Comparison of ENCODE assay signal across 7 cellular contexts in the genomic region with DNA sequence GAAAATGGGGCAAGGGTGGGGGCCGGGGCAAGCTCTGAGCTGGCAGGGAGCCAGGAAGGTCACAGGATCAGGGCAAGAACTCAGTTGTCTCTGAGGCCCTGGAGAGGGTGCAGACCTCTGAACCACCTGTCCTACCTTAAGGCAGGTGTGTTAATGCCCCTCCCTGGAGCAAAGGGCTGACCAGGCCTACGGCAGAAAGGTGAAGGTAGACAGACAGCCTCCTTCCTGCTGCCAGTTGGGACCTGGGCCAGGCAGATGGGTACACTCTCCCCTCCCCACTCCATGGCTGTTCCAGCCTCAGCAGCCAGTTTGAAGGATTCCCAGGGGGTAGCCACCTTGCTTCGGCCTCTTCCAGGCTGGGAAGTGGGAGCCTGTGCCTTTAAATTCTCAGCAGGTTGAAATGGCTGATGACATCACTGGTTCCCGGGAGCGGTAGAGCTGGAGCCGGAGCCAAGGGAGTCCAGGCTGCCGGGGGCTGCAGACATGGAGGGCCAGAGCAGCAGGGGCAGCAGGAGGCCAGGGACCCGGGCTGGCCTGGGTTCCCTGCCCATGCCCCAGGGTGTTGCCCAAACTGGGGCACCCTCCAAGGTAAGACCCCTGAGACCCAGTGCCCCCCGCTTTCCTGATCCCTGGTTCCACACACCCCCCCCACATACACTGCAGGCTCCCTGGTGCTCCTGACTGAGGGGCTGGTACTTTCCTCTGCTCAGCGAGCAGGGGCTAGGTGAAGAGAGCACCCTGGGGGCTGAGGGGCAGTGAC. TPM values are rescaled to one million over a fixed set of nuclear protein-coding genes. Genes with fewer than 3 reads are reported as not detected.
DNase-seq lines count a peak whose midpoint lies in the region; ATAC-seq and TF ChIP-seq lines count a peak whose summit lies in the region.

A gene with protein sequence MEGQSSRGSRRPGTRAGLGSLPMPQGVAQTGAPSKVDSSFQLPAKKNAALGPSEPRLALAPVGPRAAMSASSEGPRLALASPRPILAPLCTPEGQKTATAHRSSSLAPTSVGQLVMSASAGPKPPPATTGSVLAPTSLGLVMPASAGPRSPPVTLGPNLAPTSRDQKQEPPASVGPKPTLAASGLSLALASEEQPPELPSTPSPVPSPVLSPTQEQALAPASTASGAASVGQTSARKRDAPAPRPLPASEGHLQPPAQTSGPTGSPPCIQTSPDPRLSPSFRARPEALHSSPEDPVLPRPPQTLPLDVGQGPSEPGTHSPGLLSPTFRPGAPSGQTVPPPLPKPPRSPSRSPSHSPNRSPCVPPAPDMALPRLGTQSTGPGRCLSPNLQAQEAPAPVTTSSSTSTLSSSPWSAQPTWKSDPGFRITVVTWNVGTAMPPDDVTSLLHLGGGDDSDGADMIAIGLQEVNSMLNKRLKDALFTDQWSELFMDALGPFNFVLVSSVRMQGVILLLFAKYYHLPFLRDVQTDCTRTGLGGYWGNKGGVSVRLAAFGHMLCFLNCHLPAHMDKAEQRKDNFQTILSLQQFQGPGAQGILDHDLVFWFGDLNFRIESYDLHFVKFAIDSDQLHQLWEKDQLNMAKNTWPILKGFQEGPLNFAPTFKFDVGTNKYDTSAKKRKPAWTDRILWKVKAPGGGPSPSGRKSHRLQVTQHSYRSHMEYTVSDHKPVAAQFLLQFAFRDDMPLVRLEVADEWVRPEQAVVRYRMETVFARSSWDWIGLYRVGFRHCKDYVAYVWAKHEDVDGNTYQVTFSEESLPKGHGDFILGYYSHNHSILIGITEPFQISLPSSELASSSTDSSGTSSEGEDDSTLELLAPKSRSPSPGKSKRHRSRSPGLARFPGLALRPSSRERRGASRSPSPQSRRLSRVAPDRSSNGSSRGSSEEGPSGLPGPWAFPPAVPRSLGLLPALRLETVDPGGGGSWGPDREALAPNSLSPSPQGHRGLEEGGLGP (plus strand): TSS at position 435 of the 760 bp plus-strand sequence. CDS start 49 bp downstream, at position 484.

- peaks cover 12% of the 10 kb centered on the region for H3K27me3 Mint-ChIP-seq in HFFc6 (ENCODE audit: insufficient read depth)
- peaks cover 0 to under 1% (median 0%) of the 10 kb centered on the region in 5 donors for H3K27me3 Mint-ChIP-seq in naive thymus-derived CD4-positive, alpha-beta T cell

- H3K9me3 Mint-ChIP-seq in HFFc6: no peaks in the 10 kb centered on the region
- peaks cover 0 to 1% (median 0%) of the 10 kb centered on the region in 11 donors for H3K9me3 Mint-ChIP-seq in naive thymus-derived CD4-positive, alpha-beta T cell

- H3K27ac Mint-ChIP-seq in HFFc6: no peak within 1 kb of the TSS
- peak within 1 kb of the TSS in 2 of 9 donors; percentile 10 to 59 for H3K27ac Mint-ChIP-seq in naive thymus-derived CD4-positive, alpha-beta T cell

- peak within 1 kb of the TSS; percentile 69 for H3K4me3 Mint-ChIP-seq in HFFc6
- H3K4me3 Mint-ChIP-seq in naive thymus-derived CD4-positive, alpha-beta T cell: no peak within 1 kb of the TSS

- CTCF ChIA-PET in naive thymus-derived CD4-positive, alpha-beta T cell (lab: Charles Lee): no interaction called here

- ATAC-seq in GM21360 (IDR thresholded peaks at IDR 0.05; ENCODE audit: unreplicated experiment): no peak
- no peak for ATAC-seq in naive thymus-derived CD4-positive, alpha-beta T cell

- no peaks in the 10 kb centered on the region for H3K9me3 ChIP-seq in Peyer's patch
- no peaks in the 10 kb centered on the region for H3K9me3 ChIP-seq in esophagus muscularis mucosa
- no peaks in the 10 kb centered on the region for H3K9me3 ChIP-seq in naive thymus-derived CD4-positive, alpha-beta T cell (ENCODE audit: control insufficient read depth in 2 of 3, low read length in 3 of 3)

- TF ChIP-seq EP300 in esophagus muscularis mucosa (IDR thresholded peaks at IDR 0.05): no peak

- DNase-seq in HFFc6 (no peak), Peyer's patch (peak in 2 of 3 donors; percentile 88 to 89), esophagus muscularis mucosa (ENCODE audit: extremely low spot score) (no peak), myocyte (ENCODE audit: low read depth) (peak; percentile 39)
- no peak for DNase-seq in effector CD4-positive, alpha-beta T cell
- DNase-seq in naive thymus-derived CD4-positive, alpha-beta T cell: no peak

- peaks cover 6% of the 10 kb centered on the region for H3K4me1 Mint-ChIP-seq in HFFc6 (ENCODE audit: low read depth)
- peaks cover 0 to 4% (median 0%) of the 10 kb centered on the region in 7 donors for H3K4me1 Mint-ChIP-seq in naive thymus-derived CD4-positive, alpha-beta T cell

- H3K4me1 ChIP-seq in Peyer's patch: peaks cover 0 to 14% (median 7%) of the 10 kb centered on the region in 4 donors
- H3K4me1 ChIP-seq in esophagus muscularis mucosa: peaks cover 17 to 31% (median 28%) of the 10 kb centered on the region in 4 donors
- H3K4me1 ChIP-seq in naive thymus-derived CD4-positive, alpha-beta T cell (ENCODE audit: control insufficient read depth in 2 of 2, insufficient read depth in 2 of 2, low read length in 2 of 2): no peaks in the 10 kb centered on the region

- H3K4me3 ChIP-seq in Peyer's patch (peak within 1 kb of the TSS in 3 of 4 donors; percentile 32 to 79 (median 61)), esophagus muscularis mucosa (peak within 1 kb of the TSS; percentile 44 to 57 (median 52))
- no peak within 1 kb of the TSS for H3K4me3 ChIP-seq in naive thymus-derived CD4-positive, alpha-beta T cell (ENCODE audit: low read length)

- 3% methylated on average over 5 of the region's 10 CpGs for WGBS in esophagus muscularis mucosa

- intact Hi-C loops in esophagus muscularis mucosa (cut with DNase I): no loop called here
- intact Hi-C loops in naive thymus-derived CD4-positive, alpha-beta T cell (cut with micrococcal nuclease): no loop called here

- H3K27me3 ChIP-seq in Peyer's patch (no peaks in the 10 kb centered on the region), esophagus muscularis mucosa (no peaks in the 10 kb centered on the region)
- H3K27me3 ChIP-seq in naive thymus-derived CD4-positive, alpha-beta T cell (ENCODE audit: control insufficient read depth in 2 of 2, insufficient read depth in 2 of 2, low read length in 2 of 2): no peaks in the 10 kb centered on the region

- TF ChIP-seq POLR2A in Peyer's patch (IDR thresholded peaks at IDR 0.05): peak; percentile 95 to 96
- TF ChIP-seq POLR2A in esophagus muscularis mucosa (IDR thresholded peaks at IDR 0.05; ENCODE audit: low read depth): no peak

- no peaks in the 10 kb centered on the region for H3K36me3 Mint-ChIP-seq in HFFc6 (ENCODE audit: low read depth)
- no peaks in the 10 kb centered on the region for H3K36me3 Mint-ChIP-seq in naive thymus-derived CD4-positive, alpha-beta T cell

- no peak for TF ChIP-seq CTCF in HFFc6 (IDR thresholded peaks at IDR 0.05)
- TF ChIP-seq CTCF in Peyer's patch (IDR thresholded peaks at IDR 0.05): no peak
- TF ChIP-seq CTCF in esophagus muscularis mucosa (IDR thresholded peaks at IDR 0.05): no peak

- H3K27ac ChIP-seq in Peyer's patch (peak within 1 kb of the TSS in 3 of 4 donors; percentile 77 to 96 (median 91)), esophagus muscularis mucosa (replicated peaks in 1 of 4) (peak within 1 kb of the TSS; percentile 45 to 66 (median 55))
- H3K27ac ChIP-seq in naive thymus-derived CD4-positive, alpha-beta T cell (ENCODE audit: low read depth, low read length): no peak within 1 kb of the TSS

- no peaks in the 10 kb centered on the region for H3K36me3 ChIP-seq in Peyer's patch
- no peaks in the 10 kb centered on the region for H3K36me3 ChIP-seq in esophagus muscularis mucosa
- H3K36me3 ChIP-seq in naive thymus-derived CD4-positive, alpha-beta T cell (ENCODE audit: control insufficient read depth in 2 of 3, insufficient read depth in 3 of 3, low read length in 3 of 3): no peaks in the 10 kb centered on the region

- POLR2A ChIA-PET in naive thymus-derived CD4-positive, alpha-beta T cell (lab: Charles Lee): no interaction called here

RNA-seq across cellular contexts. Expression of the gene that starts here (rescaled TPM):
- total RNA-seq in HFFc6 (2021; fragmentation: NEBNext Ultra II Directional; extraction: Animal tissue kit (Norgen Biotek cat#: 25700)): 1 to 10 TPM in 4 of 6 experiments, under 1 TPM in 2; 0.69 to 1.6 (median 1.0) TPM
- total RNA-seq in Peyer's patch (100 to 1,000 TPM in 3 of 4 donors, 10 to 100 TPM in 1; 18.2 to 203 (median 156) TPM), esophagus muscularis mucosa (1 to 10 TPM; 1.3 to 2.1 (median 1.8) TPM), myocyte (0.40 and 0.57 TPM in 2 replicates)
- polyA plus RNA-seq in myocyte (2012): 0.61 TPM
- under 1 TPM in 4 of 5 experiments, not detected in 1; 0.24 to 0.81 (median 0.51) TPM for total RNA-seq in naive thymus-derived CD4-positive, alpha-beta T cell
- not detected for polyA plus RNA-seq in naive thymus-derived CD4-positive, alpha-beta T cell

Comparison
In these comparisons a context has a peak if more than half of its experiments do, and no peak if none do; other contexts are left out.
1. RNA of the gene that starts here (total RNA-seq): 18.2 to 203 TPM in Peyer's patch; 1.3 to 2.1 TPM in esophagus muscularis mucosa, 0.69 to 1.6 TPM in HFFc6, 0.40 to 0.57 TPM in myocyte and 0.24 to 0.81 TPM in naive thymus-derived CD4-positive, alpha-beta T cell; every median in the first group is over 4 times any median in the second.
2. Peak in DNase-seq in myocyte; RNA of the gene not detected or under 1 TPM.
3. DNase-seq: peak in Peyer's patch (2 of 3); none in HFFc6 (single experiment), esophagus muscularis mucosa (single experiment), effector CD4-positive, alpha-beta T cell (single experiment) and naive thymus-derived CD4-positive, alpha-beta T cell (0 of 9).